Comparison of ENCODE assay signal across 8 cellular contexts in the genomic region with DNA sequence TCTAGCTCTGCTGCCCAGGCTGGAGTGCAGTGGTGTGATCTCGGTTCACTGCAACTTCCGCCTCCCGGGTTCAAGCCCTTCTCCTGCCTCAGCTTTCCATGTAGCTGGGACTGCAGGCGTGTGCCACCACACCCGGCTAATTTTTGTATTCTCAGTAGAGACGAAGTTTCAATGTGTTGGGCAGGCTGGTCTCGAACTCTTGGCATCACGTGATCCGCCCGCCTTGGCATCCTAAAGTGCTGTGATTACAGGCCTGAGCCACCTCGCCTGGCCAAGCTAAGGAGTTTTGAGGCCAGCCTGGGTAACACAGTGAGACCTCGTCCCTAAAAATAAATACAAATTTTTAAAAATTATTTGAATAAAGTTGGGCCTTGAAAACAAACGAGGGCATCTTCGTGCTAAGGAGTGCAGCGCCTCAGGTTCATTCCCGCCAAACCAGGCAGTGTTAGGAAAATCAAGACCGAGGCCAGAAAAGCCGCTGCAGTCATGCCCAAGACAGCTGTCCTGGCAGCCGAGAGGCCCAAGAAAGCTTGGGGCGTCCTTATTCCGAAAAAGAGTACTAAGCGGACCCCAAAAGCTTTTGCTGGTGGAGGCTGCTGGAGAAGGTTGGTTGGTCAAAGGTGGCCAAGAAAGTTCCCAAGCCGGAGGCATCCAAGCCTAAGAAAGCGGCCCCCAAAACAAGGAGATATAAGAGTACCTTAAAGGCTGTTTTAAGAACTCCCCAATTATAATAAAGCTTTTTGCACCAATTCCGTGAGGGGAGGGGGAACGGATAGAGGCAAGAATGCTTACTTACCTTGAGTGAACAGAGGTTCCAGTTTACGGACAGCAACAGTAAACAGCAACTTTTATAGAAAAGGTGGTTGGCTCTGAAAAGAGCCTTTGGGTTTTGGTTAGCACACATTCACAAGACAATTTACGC.
A peak's percentile ranks its signal among the peaks of the same experiment; 100 is the strongest.
DNase-seq lines count a peak whose midpoint lies in the region; ATAC-seq and TF ChIP-seq lines count a peak whose summit lies in the region.

No MANE protein-coding gene starts in this region.

- H3K4me1 Mint-ChIP-seq in activated B cell treated with CpG ODN at 0.5 μM for 24 hours: peaks cover 48% of the 10 kb centered on the region

- no peaks in the 10 kb centered on the region for H3K9me3 Mint-ChIP-seq in activated B cell treated with CpG ODN at 0.5 μM for 24 hours

- peaks cover 35% of the 10 kb centered on the region for H3K36me3 Mint-ChIP-seq in activated B cell treated with CpG ODN at 0.5 μM for 24 hours (ENCODE audit: low read depth)

- CTCF ChIA-PET in activated B cell treated with CpG ODN at 0.5 μM for 24 hours (lab: Charles Lee): interaction anchor here (1.3 to 1.6 kb wide), 2 partner anchors 13 to 20 kb away, joined by 4 read pairs; a partner anchor contains a TSS

- intact Hi-C loops in activated B cell treated with CpG ODN at 0.5 μM for 24 hours (cut with micrococcal nuclease): loop anchor here (1.0 to 10.0 kb wide), 5 partner anchors 8 to 1939 kb away; partner anchors contain the start of gene ZNF165

- TF ChIP-seq CTCF in AG09309 (IDR thresholded peaks at IDR 0.05; ENCODE audit: control insufficient read depth, insufficient read depth, low read depth, low read length, missing control alignments): no peak
- TF ChIP-seq CTCF in activated B cell treated with CpG ODN at 0.5 μM for 24 hours (IDR thresholded peaks at IDR 0.05): no peak
- no peak for TF ChIP-seq CTCF in fibroblast of mammary gland (conservative IDR thresholded peaks at IDR 0.05; ENCODE audit: control insufficient read depth, insufficient read depth, low read depth, low read length)

- no peaks in the 10 kb centered on the region for H3K27me3 Mint-ChIP-seq in activated B cell treated with CpG ODN at 0.5 μM for 24 hours

- DNase-seq in AG09309 (ENCODE audit: low read depth) (no peak), HK-2 (ENCODE audit: unreplicated experiment) (peak; percentile 61), activated B cell treated with CpG ODN at 0.5 μM for 24 hours (no peak), fibroblast of mammary gland (ENCODE audit: low read depth) (no peak), NCI-H2196 treated with DMSO at 0.1 percent for 48 hours (lab: John Stamatoyannopoulos, UW; ENCODE audit: unreplicated experiment) (no peak)

- no peaks in the 10 kb centered on the region for H3K27me3 ChIP-seq in rectal smooth muscle tissue (ENCODE audit: control insufficient read depth, insufficient read depth, low read length)

- H3K4me3 ChIP-seq in AG09309 (ENCODE audit: control insufficient read depth, low read depth, low read length): peak overlapping the region; percentile 60
- H3K4me3 ChIP-seq in fibroblast of mammary gland (ENCODE audit: control insufficient read depth, low read depth, low read length): peak overlapping the region; percentile 81
- H3K4me3 ChIP-seq in rectal smooth muscle tissue (ENCODE audit: low read length): peak overlapping the region; percentile 94

- H3K4me1 ChIP-seq in rectal smooth muscle tissue (ENCODE audit: control insufficient read depth, insufficient read depth, low read length): peaks cover 8% of the 10 kb centered on the region

- H3K27ac Mint-ChIP-seq in activated B cell treated with CpG ODN at 0.5 μM for 24 hours: peak overlapping the region; percentile 96

- POLR2A ChIA-PET in activated B cell treated with CpG ODN at 0.5 μM for 24 hours (lab: Charles Lee): interaction anchor here (0.5 to 20.1 kb wide), 37 partner anchors 9 to 1928 kb away, joined by 3 to 1229 read pairs (median 40); partner anchors contain the start of genes HMGN4 and ZSCAN16

- peak overlapping the region; percentile 93 for H3K4me3 Mint-ChIP-seq in activated B cell treated with CpG ODN at 0.5 μM for 24 hours

- ATAC-seq in activated B cell treated with CpG ODN at 0.5 μM for 24 hours (ENCODE audit: low read depth): no peak
- ATAC-seq in GM21528 (IDR thresholded peaks at IDR 0.05; ENCODE audit: low FRiP score, unreplicated experiment): no peak
- ATAC-seq in HG02884 (IDR thresholded peaks at IDR 0.05; ENCODE audit: unreplicated experiment): no peak

- H3K27ac ChIP-seq in rectal smooth muscle tissue (ENCODE audit: low read depth, low read length): peak overlapping the region; percentile 98

- H3K9ac ChIP-seq in rectal smooth muscle tissue (ENCODE audit: low read length): peak overlapping the region; percentile 73

- no peaks in the 10 kb centered on the region for H3K36me3 ChIP-seq in rectal smooth muscle tissue (ENCODE audit: control insufficient read depth, insufficient read depth, low read length)
